In the genomic region with DNA sequence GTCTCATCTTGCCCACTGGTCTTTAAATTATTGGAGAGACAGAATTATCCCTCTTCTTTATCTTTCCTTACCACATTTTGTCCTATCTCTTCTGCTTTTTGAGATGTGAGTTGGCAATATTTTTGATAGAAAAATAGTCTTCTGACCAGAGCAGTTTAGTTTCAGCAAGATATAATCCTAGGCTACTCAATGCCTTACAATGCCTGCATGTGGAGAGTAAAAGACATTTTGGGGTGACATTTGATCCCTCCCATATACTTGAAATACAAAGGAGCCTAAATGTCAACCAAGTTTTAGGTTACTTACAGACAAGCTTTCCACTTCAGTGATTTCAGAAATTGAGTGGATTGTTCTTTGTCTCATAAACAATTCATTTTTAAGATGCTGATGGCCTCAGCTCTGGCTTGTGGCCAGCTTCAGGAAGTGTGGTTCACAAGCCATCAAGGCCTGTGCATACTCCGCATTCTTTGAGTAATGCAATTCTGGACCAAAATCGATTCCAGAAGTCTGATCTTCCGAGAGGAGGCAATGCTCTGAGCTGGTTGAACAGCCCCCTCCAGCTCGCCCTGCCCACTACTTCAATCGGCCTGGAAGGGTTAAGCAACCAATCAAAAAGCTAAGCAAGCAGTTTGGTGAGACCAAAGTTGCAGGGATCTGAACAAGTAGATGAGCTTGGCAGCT, we compare ENCODE assay signal across 1 cellular context.
TF ChIP-seq lines count a peak whose summit lies in the region.

No MANE protein-coding gene starts in this region.

TF ChIP-seq in SK-N-SH, 30 proteins besides CTCF, POLR2A, EP300 and RAD21 (continued from another document):
- TF ChIP-seq REST (IDR thresholded peaks at IDR 0.05; ENCODE audit: low read depth, low read length) = no peak
- TF ChIP-seq RXRA (IDR thresholded peaks at IDR 0.05; ENCODE audit: borderline replicate concordance, low read depth) = 0 out of 2 replicates have a peak, but pooled peaks have one; percentile 15
- TF ChIP-seq EZH2phosphoT487 (IDR thresholded peaks at IDR 0.05; ENCODE audit: borderline replicate concordance, low read depth) = no peak
- no peak for TF ChIP-seq GATA2 (CRISPR knock-in tag; IDR thresholded peaks at IDR 0.05)
- TF ChIP-seq CHD2 (IDR thresholded peaks at IDR 0.05; ENCODE audit: low read length, partially characterized antibody) = no peak
- no peak for TF ChIP-seq USF2 (IDR thresholded peaks at IDR 0.05; ENCODE audit: borderline replicate concordance, low read depth, low read length)
- TF ChIP-seq FOXM1 (IDR thresholded peaks at IDR 0.05; ENCODE audit: low read depth) = peak; percentile 29; the same call in 1 of the 2 replicates
- TF ChIP-seq RFX5 (IDR thresholded peaks at IDR 0.05; ENCODE audit: low read length) = no peak
- TF ChIP-seq RCOR1 (IDR thresholded peaks at IDR 0.05; ENCODE audit: low read length) = no peak
- TF ChIP-seq PBX3 (IDR thresholded peaks at IDR 0.05) = peak; percentile 67
- peak; percentile 43; the same call in 1 of the 2 replicates for TF ChIP-seq FOSL2 (IDR thresholded peaks at IDR 0.05; ENCODE audit: borderline replicate concordance, low read depth)
- TF ChIP-seq FOXJ3 (CRISPR knock-in tag; IDR thresholded peaks at IDR 0.05) = no peak
- TF ChIP-seq TEAD4 (IDR thresholded peaks at IDR 0.05; ENCODE audit: borderline replicate concordance, insufficient read depth) = peak; percentile 90
- TF ChIP-seq TCF12 (IDR thresholded peaks at IDR 0.05) = peak; percentile 92
- no peak for TF ChIP-seq MEF2A (IDR thresholded peaks at IDR 0.05; ENCODE audit: borderline replicate concordance, low read depth)
- TF ChIP-seq SMC3 (IDR thresholded peaks at IDR 0.05; ENCODE audit: low read depth, low read length) = no peak
- peak; percentile 16; the same call in 1 of the 2 replicates for TF ChIP-seq TAF1 (IDR thresholded peaks at IDR 0.05; ENCODE audit: borderline replicate concordance, low read depth, low read length)
TF ChIP-seq in SK-N-SH: peak in this region for 10.
